Comparison of ENCODE assay signal across 25 cellular contexts in genomic region chr18:46113751-46114150, GRCh38.
"Had no signal": no experiment of that assay in that cellular context is flagged by ENCODE, and none has a peak within 500 bp of the region (broad histone marks: within the 10 kb centered on the region; RNA-seq: fewer than 3 reads in every experiment).

No MANE protein-coding gene starts in this region.

- H3K9me2 ChIP-seq: SK-N-SH had no signal

- H3K4me2 ChIP-seq: KMS-11, SK-N-SH had no signal

- ATAC-seq: HepG2 had no signal

- FAIRE-seq: HepG2, RCC 7860 had no signal

- H3K9me3 ChIP-seq: MG63, SK-N-SH had no signal

- H3K27me3 ChIP-seq: MG63 had no signal

- H3K4me3 ChIP-seq: MG63 had no signal

- H3K9ac ChIP-seq: KMS-11, SK-N-SH had no signal

- DNase-seq: IMR-90, Kasumi-1, MG63, NCI-H1092, NCI-H1105 treated with DMSO at 0.1 percent for 48 hours, NCI-H1417 treated with DMSO at 0.1 percent for 48 hours, NCI-H146, NCI-H1694 treated with DMSO at 0.1 percent for 48 hours, NCI-H1930, NCI-H2081, NCI-H2107, NCI-H2171, NCI-H226, NCI-H446, NCI-H510A, NCI-H524 treated with DMSO at 0.1 percent for 48 hours, NCI-H69, Right ventricle myocardium superior, RPMI8226, SIG-M5, SK-N-SH, SW 1271 had no signal

- H3K27ac ChIP-seq: KMS-11 had no signal
